9 cellular contexts compared by ENCODE assay signal in the genomic region with DNA sequence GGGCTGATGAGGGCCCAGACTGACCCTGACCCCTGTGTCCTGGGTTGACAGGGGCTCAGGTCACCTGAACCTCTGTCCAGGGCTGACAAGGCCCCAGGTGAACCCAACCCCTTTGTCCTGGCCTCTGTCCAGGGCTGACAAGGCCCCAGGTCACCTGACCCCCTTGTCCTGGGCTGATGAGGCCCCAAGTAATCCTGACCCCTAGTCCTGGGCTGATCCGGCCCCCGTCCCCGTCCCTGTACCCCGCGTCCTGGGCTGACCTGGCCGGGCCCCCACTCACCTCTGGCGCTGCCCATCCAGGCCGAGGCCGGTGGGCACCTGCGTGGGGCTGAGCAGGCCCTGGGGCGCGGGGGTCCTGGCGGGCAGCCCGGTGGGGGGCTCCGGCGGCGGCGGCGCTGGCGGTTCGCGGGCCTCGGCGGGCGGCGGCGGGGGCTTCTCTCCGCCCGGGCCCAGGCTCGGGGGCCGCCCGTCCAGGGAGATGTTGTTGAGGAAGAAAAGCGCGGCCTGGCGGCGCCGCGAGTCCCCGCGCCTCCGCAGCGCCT. TPM values are rescaled to one million over a fixed set of nuclear protein-coding genes. Genes with fewer than 3 reads are reported as not detected.
DNase-seq lines count a peak whose midpoint lies in the region; ATAC-seq and TF ChIP-seq lines count a peak whose summit lies in the region.
"Had no signal": no experiment of that assay in that cellular context is flagged by ENCODE, and none has a peak within 500 bp of the region (broad histone marks: within the 10 kb centered on the region; RNA-seq: fewer than 3 reads in every experiment).

No MANE protein-coding gene starts in this region.

- no peak overlapping the region; a peak in 1 of 4 replicates for H4K8ac ChIP-seq in IMR-90 (ENCODE audit: low read depth in 2 of 2, low read length in 2 of 2)

- H3K9me3 Mint-ChIP-seq in neural progenitor cell: no peaks in the 10 kb centered on the region

- H2AK9ac ChIP-seq in IMR-90 (replicated peaks; ENCODE audit: low read depth, low read length, poor library complexity): peak overlapping the region; percentile 77

- dilution Hi-C loops in IMR-90 (cut with HindIII; ENCODE audit: low sequenced_read_pairs, unreplicated experiment): no loop called here

- H3K23ac ChIP-seq in IMR-90 (ENCODE audit: low read depth, low read length): no peak overlapping the region

- no peaks in the 10 kb centered on the region for H3K9me1 ChIP-seq in IMR-90 (ENCODE audit: insufficient read depth, low read length)

- POLR2A ChIA-PET in IMR-90 (lab: Charles Lee; ENCODE audit: unreplicated experiment): no interaction called here

- no peak overlapping the region for H2BK20ac ChIP-seq in IMR-90 (ENCODE audit: low read depth, low read length)

- H2AK5ac ChIP-seq in IMR-90 (ENCODE audit: low read depth, low read length): peak overlapping the region; percentile 39; the same call in 1 of the 2 replicates

- no peak for DNase-seq in IMR-90
- DNase-seq in neural progenitor cell (ENCODE audit: low spot score): peak; percentile 31
- no peak for DNase-seq in NCI-H1436 treated with DMSO at 0.1 percent for 48 hours (lab: John Stamatoyannopoulos, UW)
- no peak for DNase-seq in activated gamma-delta T cell (lab: John Stamatoyannopoulos, UW)
- DNase-seq in islet precursor cell: no peak

- no peak overlapping the region for H3K18ac ChIP-seq in IMR-90 (ENCODE audit: low read depth, low read length)

- ATAC-seq in GM19372 (IDR thresholded peaks at IDR 0.05; ENCODE audit: low read depth, unreplicated experiment) (peak; percentile 4), IMR-90 (ENCODE audit: low read depth) (peak; percentile 1), HG03460 (IDR thresholded peaks at IDR 0.05; ENCODE audit: unreplicated experiment) (no peak)

- H3K9me3 ChIP-seq in IMR-90 (ENCODE audit: control insufficient read depth, insufficient read depth, low read length) (no peaks in the 10 kb centered on the region), duodenal mucosa (ENCODE audit: control insufficient read depth in 1 of 2, low read length in 2 of 2) (no peaks in the 10 kb centered on the region), neural progenitor cell (ENCODE audit: low read depth) (no peaks in the 10 kb centered on the region)

- H4K20me1 ChIP-seq in IMR-90 (ENCODE audit: insufficient read depth, low read length): no peaks in the 10 kb centered on the region; the same call in 1 of the 2 replicates
- H4K20me1 ChIP-seq in neural progenitor cell (ENCODE audit: low read depth): peaks cover 26% of the 10 kb centered on the region

- no peak for TF ChIP-seq POLR2A in IMR-90 (IDR thresholded peaks at IDR 0.05; ENCODE audit: low read depth, low read length)

- no peak overlapping the region for H4K5ac ChIP-seq in IMR-90 (ENCODE audit: low read depth, low read length)

- H3F3A ChIP-seq in neural progenitor cell (ENCODE audit: low read depth): peaks cover 7% of the 10 kb centered on the region

- H3K56ac ChIP-seq in IMR-90 (ENCODE audit: extremely low read depth, insufficient read depth, low read length): no peak overlapping the region

- H3K27me3 Mint-ChIP-seq in neural progenitor cell (ENCODE audit: insufficient read depth, low read depth): peaks cover 8% of the 10 kb centered on the region

- H3K27ac Mint-ChIP-seq in neural progenitor cell: no peak overlapping the region

- in situ Hi-C loops in IMR-90 (cut with MboI; ENCODE audit: low sequenced_read_pairs): no loop called here

- H3K27ac ChIP-seq in IMR-90 (ENCODE audit: insufficient read depth, low read length): peak overlapping the region; percentile 27; the same call in 1 of the 2 replicates
- no peak overlapping the region for H3K27ac ChIP-seq in duodenal mucosa (ENCODE audit: low read depth, low read length)
- H3K27ac ChIP-seq in neural progenitor cell: no peak overlapping the region

- H3K4me3 ChIP-seq in IMR-90 (ENCODE audit: insufficient read depth, low read depth, low read length): peak overlapping the region; percentile 54
- H3K4me3 ChIP-seq in duodenal mucosa (ENCODE audit: low read depth in 1 of 2, low read length in 2 of 2): peak overlapping the region; percentile 80 to 81
- H3K4me3 ChIP-seq in neural progenitor cell: peak overlapping the region; percentile 91

- no peaks in the 10 kb centered on the region for H3K79me2 ChIP-seq in neural progenitor cell (ENCODE audit: low read depth)

- peak overlapping the region; percentile 95 for H3K4me2 ChIP-seq in IMR-90 (ENCODE audit: low read depth, low read length)
- peak overlapping the region; percentile 93 for H3K4me2 ChIP-seq in neural progenitor cell

- peaks cover 8% of the 10 kb centered on the region; the same call in 1 of the 2 replicates for H3K27me3 ChIP-seq in IMR-90 (ENCODE audit: control insufficient read depth, insufficient read depth, low read length)
- H3K27me3 ChIP-seq in duodenal mucosa (ENCODE audit: control insufficient read depth in 1 of 2, insufficient read depth in 2 of 2, low read length in 2 of 2): no peaks in the 10 kb centered on the region
- peaks cover 27% of the 10 kb centered on the region for H3K27me3 ChIP-seq in neural progenitor cell

- no peaks in the 10 kb centered on the region; the same call in 1 of the 2 replicates for H3K36me3 ChIP-seq in IMR-90 (ENCODE audit: control insufficient read depth, insufficient read depth, low read length)
- H3K36me3 ChIP-seq in duodenal mucosa (ENCODE audit: control insufficient read depth in 1 of 2, insufficient read depth in 2 of 2, low read length in 2 of 2): peaks cover 0 to 1% of the 10 kb centered on the region in 2 donors
- H3K36me3 ChIP-seq in neural progenitor cell: no peaks in the 10 kb centered on the region

- intact Hi-C loops in IMR-90 (cut with micrococcal nuclease): no loop called here

- H2BK120ac ChIP-seq in IMR-90 (ENCODE audit: low read depth, low read length): no peak overlapping the region

- no peak overlapping the region for H4K91ac ChIP-seq in IMR-90 (ENCODE audit: insufficient read depth, low read depth, low read length)

- CTCF ChIA-PET in IMR-90 (lab: Yijun Ruan, JAX): no interaction called here

- TF ChIP-seq RAD21 in IMR-90 (IDR thresholded peaks at IDR 0.05; ENCODE audit: low read length): no peak

- no peak overlapping the region for H3K4ac ChIP-seq in IMR-90 (ENCODE audit: low read depth, low read length)

- H3K36me3 Mint-ChIP-seq in neural progenitor cell: peaks cover 3% of the 10 kb centered on the region

- 1% methylated on average over 13 of the region's 42 CpGs; no CpG with 5 or more reads in 1 of the 2 experiments for WGBS in IMR-90 (ENCODE audit: extremely low coverage in 2 of 2, insufficient read length in 1 of 2), 2 experiments

- H3K4me1 Mint-ChIP-seq in neural progenitor cell: peaks cover 15% of the 10 kb centered on the region

- no TSS peak for BruUV-seq in IMR-90 (replicated peaks; lab: Mats Ljungman, UMichigan)

- H3K79me1 ChIP-seq in IMR-90 (ENCODE audit: low read depth in 1 of 2, low read length in 2 of 2): peaks cover 10 to 17% of the 10 kb centered on the region in 2 experiments; a peak in 1 of 4 replicates

- peak overlapping the region; percentile 87 for H3K4me3 Mint-ChIP-seq in neural progenitor cell

- H3K4me1 ChIP-seq in IMR-90 (ENCODE audit: control insufficient read depth, insufficient read depth, low read length) (peaks cover 6% of the 10 kb centered on the region; the same call in 1 of the 2 replicates), duodenal mucosa (ENCODE audit: control insufficient read depth in 1 of 2, insufficient read depth in 2 of 2, low read length in 2 of 2) (peaks cover 53 to 59% of the 10 kb centered on the region in 2 donors), neural progenitor cell (peaks cover 13% of the 10 kb centered on the region)

- H3K14ac ChIP-seq in IMR-90 (replicated peaks; ENCODE audit: low read depth, low read length): no peak overlapping the region

- H2BK15ac ChIP-seq in IMR-90 (ENCODE audit: low read depth, low read length): no peak overlapping the region

- TF ChIP-seq CTCF in IMR-90 (conservative IDR thresholded peaks at IDR 0.05; ENCODE audit: low read depth, low read length): no peak
- TF ChIP-seq CTCF in neural progenitor cell (IDR thresholded peaks at IDR 0.05): no peak

- H2AFZ ChIP-seq in IMR-90 (replicated peaks; ENCODE audit: low read length, poor library complexity) (peak overlapping the region; percentile 78), neural progenitor cell (replicated peaks) (no peak overlapping the region)

- H2BK5ac ChIP-seq in IMR-90 (ENCODE audit: low read depth, low read length, poor library complexity, severe bottlenecking): no peak overlapping the region

- H3K9ac ChIP-seq in IMR-90 (ENCODE audit: low read depth, low read length) (peak overlapping the region; percentile 64), duodenal mucosa (ENCODE audit: low read depth in 1 of 2, low read length in 2 of 2) (peak overlapping the region; percentile 80 to 88), neural progenitor cell (peak overlapping the region; percentile 68)

TF ChIP-seq in IMR-90, 13 proteins besides CTCF, POLR2A, EP300 and RAD21:
- TF ChIP-seq MXI1 (IDR thresholded peaks at IDR 0.05; ENCODE audit: borderline replicate concordance, low read depth, low read length): no peak
- no peak for TF ChIP-seq SMC3 (IDR thresholded peaks at IDR 0.05; ENCODE audit: low read depth, low read length)
- no peak for TF ChIP-seq BHLHE40 (IDR thresholded peaks at IDR 0.05; ENCODE audit: low read depth, low read length)
- no peak for TF ChIP-seq CEBPB (IDR thresholded peaks at IDR 0.05; ENCODE audit: low read depth, low read length)

RNA-seq across cellular contexts. Expression of a gene that starts 0.4 kb away (rescaled TPM):
- total RNA-seq in IMR-90 (2012; rRNA removed): 1.1 and 1.4 TPM in 2 replicates
- 5.1 TPM in 2 replicates for polyA plus RNA-seq in IMR-90 (2012; rRNA removed)
- 3.6 and 4.4 TPM in 2 replicates for polyA plus RNA-seq in IMR-90 (2012; cell fraction: cytosol; rRNA removed)
- 6.7 and 6.8 TPM in 2 replicates for polyA plus RNA-seq in IMR-90 (2012; cell fraction: nucleus; rRNA removed; ENCODE audit: low replicate concordance)
- total RNA-seq in neural progenitor cell (ENCODE audit: low replicate concordance): 8.1 and 13.8 TPM in 2 replicates

RNA-seq across cellular contexts. Expression of a gene that starts 19.8 kb away (rescaled TPM):
- total RNA-seq in IMR-90 (2012; rRNA removed) (2,710 and 3,846 TPM in 2 replicates), neural progenitor cell (ENCODE audit: low replicate concordance) (1,629 and 1,765 TPM in 2 replicates)
- 4,298 and 4,766 TPM in 2 replicates for polyA plus RNA-seq in IMR-90 (2012; rRNA removed)
- polyA plus RNA-seq in IMR-90 (2012; cell fraction: cytosol; rRNA removed): 31,826 and 47,741 TPM in 2 replicates
- 3,277 and 3,813 TPM in 2 replicates for polyA plus RNA-seq in IMR-90 (2012; cell fraction: nucleus; rRNA removed; ENCODE audit: low replicate concordance)

RNA-seq across cellular contexts. Expression of a gene that starts 20.6 kb away (rescaled TPM):
- total RNA-seq in IMR-90 (2012; rRNA removed) (not detected in 2 replicates), neural progenitor cell (ENCODE audit: low replicate concordance) (0.03 TPM in 1 of 2 replicates, not detected in the other)
- polyA plus RNA-seq in IMR-90 (2012; rRNA removed): not detected in 2 replicates
- not detected in 2 replicates for polyA plus RNA-seq in IMR-90 (2012; cell fraction: cytosol; rRNA removed)
- polyA plus RNA-seq in IMR-90 (2012; cell fraction: nucleus; rRNA removed; ENCODE audit: low replicate concordance): not detected in 2 replicates
- total RNA-seq: activated CD8-positive, alpha-beta memory T cell treated with anti-CD3 and anti-CD28 coated beads for 36 hours had no signal

RNA-seq across cellular contexts. Expression of a gene that starts 39.6 kb away (rescaled TPM):
- total RNA-seq in IMR-90 (2012; rRNA removed): 0.56 and 0.90 TPM in 2 replicates
- 7.3 and 11.4 TPM in 2 replicates for polyA plus RNA-seq in IMR-90 (2012; rRNA removed)
- polyA plus RNA-seq in IMR-90 (2012; cell fraction: cytosol; rRNA removed): 15.0 and 17.8 TPM in 2 replicates
- 27.9 and 77.8 TPM in 2 replicates for polyA plus RNA-seq in IMR-90 (2012; cell fraction: nucleus; rRNA removed; ENCODE audit: low replicate concordance)
- total RNA-seq in neural progenitor cell (ENCODE audit: low replicate concordance): 12.1 and 63.9 TPM in 2 replicates
